In the genomic region with DNA sequence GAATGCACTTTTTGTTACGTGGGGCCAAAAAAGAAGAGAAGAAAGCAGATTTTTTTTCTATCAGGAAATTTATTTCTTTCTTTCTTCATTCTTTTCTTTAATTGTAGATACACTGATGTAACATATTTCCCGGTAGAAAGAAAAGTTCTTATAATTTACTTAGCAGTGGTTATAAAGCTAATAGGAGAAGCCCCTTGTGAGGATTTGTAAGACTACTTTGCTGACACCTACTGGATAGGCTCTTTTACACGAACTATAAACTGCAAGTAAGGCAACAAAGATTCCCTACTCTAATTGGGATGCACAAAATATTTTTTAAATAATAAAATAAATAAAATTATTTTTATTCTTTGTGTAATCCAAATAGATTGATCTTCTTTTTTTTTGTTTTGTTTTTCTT, we compare ENCODE assay signal across 13 cellular contexts.
DNase-seq lines count a peak whose midpoint lies in the region; ATAC-seq and TF ChIP-seq lines count a peak whose summit lies in the region.
"Had no signal": no experiment of that assay in that cellular context is flagged by ENCODE, and none has a peak within 500 bp of the region (broad histone marks: within the 10 kb centered on the region; RNA-seq: fewer than 3 reads in every experiment).

No MANE protein-coding gene starts in this region.

- H3K27me3 ChIP-seq in PC-3 (ENCODE audit: low read length) (no peaks in the 10 kb centered on the region), suprapubic skin (no peaks in the 10 kb centered on the region)
- H3K27me3 ChIP-seq: gastroesophageal sphincter had no signal

- H3K36me3 ChIP-seq in PC-3 (ENCODE audit: low read depth, low read length) (no peaks in the 10 kb centered on the region), suprapubic skin (no peaks in the 10 kb centered on the region)
- H3K36me3 ChIP-seq: gastroesophageal sphincter had no signal

- BruUV-seq in PC-3 (replicated peaks; lab: Mats Ljungman, UMichigan) = no TSS peak

- H3K36me3 Mint-ChIP-seq in activated naive CD4-positive, alpha-beta T cell treated with anti-CD3 and anti-CD28 coated beads for 36 hours (ENCODE audit: low read depth) = no peaks in the 10 kb centered on the region
- H3K36me3 Mint-ChIP-seq: mesothelial cell of epicardium had no signal

- POLR2A ChIA-PET in PC-3 (lab: Charles Lee; ENCODE audit: unreplicated experiment) = no interaction called here

- no peak overlapping the region for H3K4me2 ChIP-seq in PC-3 (ENCODE audit: low read length)

- no peak for TF ChIP-seq EP300 in suprapubic skin (IDR thresholded peaks at IDR 0.05)

- no peaks in the 10 kb centered on the region for H3K27me3 Mint-ChIP-seq in activated naive CD4-positive, alpha-beta T cell treated with anti-CD3 and anti-CD28 coated beads for 36 hours (ENCODE audit: low read depth)
- no peaks in the 10 kb centered on the region for H3K27me3 Mint-ChIP-seq in stimulated activated naive CD8-positive, alpha-beta T cell treated with anti-CD3 and anti-CD28 coated beads, Interleukin-15, amount 100 ng/mL, for 72 hours

- no peaks in the 10 kb centered on the region for H3K9me2 ChIP-seq in PC-3 (replicated peaks; ENCODE audit: low read length)

- peaks cover 3% of the 10 kb centered on the region for H3K9me3 Mint-ChIP-seq in activated naive CD4-positive, alpha-beta T cell treated with anti-CD3 and anti-CD28 coated beads for 36 hours
- peaks cover 0 to 9% of the 10 kb centered on the region in 2 donors for H3K9me3 Mint-ChIP-seq in stimulated activated naive CD8-positive, alpha-beta T cell treated with anti-CD3 and anti-CD28 coated beads, Interleukin-15, amount 100 ng/mL, for 72 hours
- H3K9me3 Mint-ChIP-seq: mesothelial cell of epicardium had no signal

- H3K4me1 ChIP-seq in PC-3 (ENCODE audit: insufficient read depth, low read length) (peaks cover 19% of the 10 kb centered on the region), suprapubic skin (no peaks in the 10 kb centered on the region)
- H3K4me1 ChIP-seq: gastroesophageal sphincter had no signal

- H3K27ac Mint-ChIP-seq in activated naive CD4-positive, alpha-beta T cell treated with anti-CD3 and anti-CD28 coated beads for 36 hours = no peak overlapping the region
- H3K27ac Mint-ChIP-seq in stimulated activated naive CD8-positive, alpha-beta T cell treated with anti-CD3 and anti-CD28 coated beads, Interleukin-15, amount 100 ng/mL, for 72 hours = no peak overlapping the region
- H3K27ac Mint-ChIP-seq: mesothelial cell of epicardium had no signal

- DNase-seq in NCI-H1694 treated with DMSO at 0.1 percent for 48 hours (lab: John Stamatoyannopoulos, UW) = peak; percentile 7
- DNase-seq in NCI-H1694 (lab: John Stamatoyannopoulos, UW) = no peak
- peak; percentile 53 for DNase-seq in PC-3
- DNase-seq in epithelial cell of prostate (ENCODE audit: low read depth, low spot score) = no peak
- DNase-seq in renal cortical epithelial cell (ENCODE audit: low read depth) = peak; percentile 62
- DNase-seq in suprapubic skin (ENCODE audit: low spot score in 2 of 2) = no peak
- DNase-seq in activated naive CD4-positive, alpha-beta T cell treated with anti-CD3 and anti-CD28 coated beads for 36 hours = no peak
- no peak for DNase-seq in stimulated activated naive CD8-positive, alpha-beta T cell treated with anti-CD3 and anti-CD28 coated beads, Interleukin-15, amount 100 ng/mL, for 72 hours
- DNase-seq: NCI-H146; stimulated activated CD8-positive, alpha-beta memory T cell treated with anti-CD3 and anti-CD28 coated beads, Interleukin-4, amount 100 ng/mL, for 48 hours had no signal

- H3K4me3 Mint-ChIP-seq in activated naive CD4-positive, alpha-beta T cell treated with anti-CD3 and anti-CD28 coated beads for 36 hours = no peak overlapping the region
- no peak overlapping the region for H3K4me3 Mint-ChIP-seq in stimulated activated naive CD8-positive, alpha-beta T cell treated with anti-CD3 and anti-CD28 coated beads, Interleukin-15, amount 100 ng/mL, for 72 hours
- H3K4me3 Mint-ChIP-seq: mesothelial cell of epicardium had no signal

- ATAC-seq in PC-3 = no peak
- ATAC-seq in stimulated activated naive CD8-positive, alpha-beta T cell treated with anti-CD3 and anti-CD28 coated beads, Interleukin-15, amount 100 ng/mL, for 72 hours = no peak
- ATAC-seq: gastroesophageal sphincter had no signal

- H3F3A ChIP-seq in PC-3 (ENCODE audit: low read length, unreplicated experiment) = no peaks in the 10 kb centered on the region

- no peaks in the 10 kb centered on the region for H3K79me2 ChIP-seq in PC-3 (ENCODE audit: low read length)

- H2AFZ ChIP-seq in PC-3 (ENCODE audit: low read length) = no peak overlapping the region

- H3K9me3 ChIP-seq in PC-3 (ENCODE audit: low read length) (no peaks in the 10 kb centered on the region), suprapubic skin (no peaks in the 10 kb centered on the region)
- H3K9me3 ChIP-seq: gastroesophageal sphincter had no signal

- TF ChIP-seq POLR2A in suprapubic skin (IDR thresholded peaks at IDR 0.05) = no peak

- CTCF ChIA-PET in PC-3 (lab: Charles Lee) = interaction anchor here (0.6 kb wide), 2 partner anchors 12 to 1397 kb away, joined by 3 read pairs; no protein-coding TSS in a partner anchor
- CTCF ChIA-PET in activated naive CD4-positive, alpha-beta T cell treated with anti-CD3 and anti-CD28 coated beads for 36 hours (lab: Charles Lee) = no interaction called here

- intact Hi-C loops in PC-3 (cut with micrococcal nuclease) = loop anchor here (2.0 to 10.0 kb wide), 4 partner anchors 72 to 705 kb away; no protein-coding TSS in a partner anchor
- intact Hi-C loops in activated naive CD4-positive, alpha-beta T cell treated with anti-CD3 and anti-CD28 coated beads for 36 hours (cut with micrococcal nuclease) = no loop called here

- no peaks in the 10 kb centered on the region for H3K4me1 Mint-ChIP-seq in activated naive CD4-positive, alpha-beta T cell treated with anti-CD3 and anti-CD28 coated beads for 36 hours (ENCODE audit: low read depth)
- H3K4me1 Mint-ChIP-seq in stimulated activated naive CD8-positive, alpha-beta T cell treated with anti-CD3 and anti-CD28 coated beads, Interleukin-15, amount 100 ng/mL, for 72 hours = no peaks in the 10 kb centered on the region
- H3K4me1 Mint-ChIP-seq: mesothelial cell of epicardium had no signal

- H3K9ac ChIP-seq in PC-3 (ENCODE audit: low read length) = no peak overlapping the region

- TF ChIP-seq CTCF in PC-3 (conservative IDR thresholded peaks at IDR 0.05; ENCODE audit: low read depth, low read length) (peak; percentile 57), suprapubic skin (IDR thresholded peaks at IDR 0.05) (no peak)

- no peak overlapping the region for H3K27ac ChIP-seq in PC-3 (ENCODE audit: low read length)
- peak overlapping the region; percentile 78 for H3K27ac ChIP-seq in epithelial cell of prostate
- H3K27ac ChIP-seq in suprapubic skin = no peak overlapping the region
- H3K27ac ChIP-seq: gastroesophageal sphincter, HL-60 had no signal

- no peaks in the 10 kb centered on the region for H4K20me1 ChIP-seq in PC-3 (ENCODE audit: low read length)

- H3K4me3 ChIP-seq in PC-3 (ENCODE audit: low read length) = no peak overlapping the region
- no peak overlapping the region for H3K4me3 ChIP-seq in suprapubic skin
- H3K4me3 ChIP-seq: gastroesophageal sphincter had no signal

- WGBS in suprapubic skin = 54% methylated on average over 3 of the region's 3 CpGs

Comparison
In these comparisons a context has a peak if more than half of its experiments do, and no peak if none do; other contexts are left out.
1. DNase-seq: peak in NCI-H1694 treated with DMSO at 0.1 percent for 48 hours (single experiment), PC-3 (single experiment) and renal cortical epithelial cell (single experiment); none in NCI-H1694 (single experiment), epithelial cell of prostate (single experiment), suprapubic skin (0 of 2), activated naive CD4-positive, alpha-beta T cell treated with anti-CD3 and anti-CD28 coated beads for 36 hours (single experiment) and stimulated activated naive CD8-positive, alpha-beta T cell treated with anti-CD3 and anti-CD28 coated beads, Interleukin-15, amount 100 ng/mL, for 72 hours (0 of 2).